Comparison of ENCODE assay signal across 20 cellular contexts in the genomic region with DNA sequence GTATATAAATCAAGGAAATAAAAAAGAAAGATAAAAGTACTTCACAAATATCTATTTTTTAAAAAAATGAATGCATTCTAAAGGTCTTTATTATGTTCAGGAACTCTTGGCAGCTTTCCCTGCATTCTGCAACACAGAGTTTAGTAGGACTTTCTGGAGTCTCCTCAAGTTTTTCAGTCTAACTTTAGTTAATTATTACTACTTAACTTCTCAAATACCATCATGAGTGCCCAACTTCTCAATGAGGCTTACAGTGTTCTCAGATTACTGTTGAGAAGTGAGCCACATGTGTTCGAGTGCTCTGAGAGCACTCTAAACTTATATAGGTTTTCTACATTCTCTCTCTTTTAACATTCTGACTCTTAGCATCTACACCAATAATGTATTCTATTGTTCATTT.
DNase-seq lines count a peak whose midpoint lies in the region; ATAC-seq, FAIRE-seq and TF ChIP-seq lines count a peak whose summit lies in the region.
"Had no signal": no experiment of that assay in that cellular context is flagged by ENCODE, and none has a peak within 500 bp of the region (broad histone marks: within the 10 kb centered on the region; RNA-seq: fewer than 3 reads in every experiment).

No MANE protein-coding gene starts in this region.

- H3K27ac ChIP-seq in upper lobe of right lung (no peak overlapping the region), kidney (ENCODE audit: low read depth in 2 of 2, low read length in 2 of 2) (no peak overlapping the region)
- H3K27ac ChIP-seq: 22Rv1, A549, C4-2B, GM23248 had no signal

- H3K36me3 ChIP-seq in adipocyte (ENCODE audit: control insufficient read depth, insufficient read depth, low read length, severe bottlenecking), result no peaks in the 10 kb centered on the region
- no peaks in the 10 kb centered on the region for H3K36me3 ChIP-seq in upper lobe of right lung
- no peaks in the 10 kb centered on the region for H3K36me3 ChIP-seq in kidney (ENCODE audit: control insufficient read depth in 1 of 2, insufficient read depth in 2 of 2, low read length in 2 of 2)
- H3K36me3 ChIP-seq: HAP-1 had no signal

- TF ChIP-seq CTCF in upper lobe of right lung (IDR thresholded peaks at IDR 0.05) (no peak), kidney (IDR thresholded peaks at IDR 0.05; ENCODE audit: borderline replicate concordance, extremely low read depth, insufficient read depth) (no peak)

- ATAC-seq in upper lobe of right lung, result peak; percentile 73
- ATAC-seq: A549, HepG2 had no signal

- H3K4me1 ChIP-seq in adipocyte (ENCODE audit: control insufficient read depth, insufficient read depth, low read length) (no peaks in the 10 kb centered on the region), upper lobe of right lung (no peaks in the 10 kb centered on the region), kidney (ENCODE audit: control insufficient read depth in 1 of 2, insufficient read depth in 1 of 2, low read depth in 1 of 2, low read length in 2 of 2) (no peaks in the 10 kb centered on the region)
- H3K4me1 ChIP-seq: A549 had no signal

- H3K4me3 ChIP-seq in adipocyte (ENCODE audit: low read length) (no peak overlapping the region), upper lobe of right lung (no peak overlapping the region), kidney (ENCODE audit: low read length in 2 of 2) (no peak overlapping the region)
- H3K4me3 ChIP-seq: A549, GM23248, HAP-1 had no signal

- H3K9me3 ChIP-seq in adipocyte (ENCODE audit: control insufficient read depth, low read length), result no peaks in the 10 kb centered on the region
- H3K9me3 ChIP-seq in upper lobe of right lung, result no peaks in the 10 kb centered on the region
- H3K9me3 ChIP-seq in kidney (ENCODE audit: control insufficient read depth in 1 of 2, low read length in 2 of 2), result no peaks in the 10 kb centered on the region
- H3K9me3 ChIP-seq: A549, HAP-1 had no signal

- intact Hi-C loops in upper lobe of right lung (cut with DNase I), result no loop called here
- intact Hi-C loops in kidney (cut with DNase I), result no loop called here

- FAIRE-seq in kidney (lab: Jason Lieb, UNC), result no peak
- FAIRE-seq: A549, GM12892, GM18507, HepG2 had no signal

- H3K27me3 ChIP-seq in adipocyte (replicated peaks; ENCODE audit: control insufficient read depth, insufficient read depth, low read length) (no peaks in the 10 kb centered on the region), upper lobe of right lung (no peaks in the 10 kb centered on the region)

- H3K9ac ChIP-seq in adipocyte (ENCODE audit: low read length) (no peak overlapping the region), kidney (ENCODE audit: low read length in 2 of 2) (no peak overlapping the region)
- H3K9ac ChIP-seq: GM23248 had no signal

- DNase-seq in DMS 273 (lab: John Stamatoyannopoulos, UW; ENCODE audit: unreplicated experiment) (peak; percentile 1), DMS 273 treated with DMSO at 0.1 percent for 48 hours (lab: John Stamatoyannopoulos, UW) (no peak), adipocyte (ENCODE audit: low read depth) (peak; percentile 2), left kidney (ENCODE audit: low read depth, low spot score) (peak; percentile 7), upper lobe of right lung (no peak), kidney glomerular epithelial cell (lab: John Stamatoyannopoulos, UW) (no peak), kidney (no peak), epidermal melanocyte (ENCODE audit: insufficient read length, low spot score) (no peak)
- DNase-seq: AML-193; CD4-positive, alpha-beta T cell; DMS79; GDM1; GM23248 had no signal

Comparison
In these comparisons a context has a peak if more than half of its experiments do, and no peak if none do; other contexts are left out.
1. DNase-seq: peak in DMS 273 (single experiment), adipocyte (single experiment) and left kidney (single experiment); none in DMS 273 treated with DMSO at 0.1 percent for 48 hours (single experiment), upper lobe of right lung (single experiment), kidney glomerular epithelial cell (single experiment), kidney (single experiment) and epidermal melanocyte (single experiment).